ENCODE assay signal across 12 cellular contexts in the genomic region with DNA sequence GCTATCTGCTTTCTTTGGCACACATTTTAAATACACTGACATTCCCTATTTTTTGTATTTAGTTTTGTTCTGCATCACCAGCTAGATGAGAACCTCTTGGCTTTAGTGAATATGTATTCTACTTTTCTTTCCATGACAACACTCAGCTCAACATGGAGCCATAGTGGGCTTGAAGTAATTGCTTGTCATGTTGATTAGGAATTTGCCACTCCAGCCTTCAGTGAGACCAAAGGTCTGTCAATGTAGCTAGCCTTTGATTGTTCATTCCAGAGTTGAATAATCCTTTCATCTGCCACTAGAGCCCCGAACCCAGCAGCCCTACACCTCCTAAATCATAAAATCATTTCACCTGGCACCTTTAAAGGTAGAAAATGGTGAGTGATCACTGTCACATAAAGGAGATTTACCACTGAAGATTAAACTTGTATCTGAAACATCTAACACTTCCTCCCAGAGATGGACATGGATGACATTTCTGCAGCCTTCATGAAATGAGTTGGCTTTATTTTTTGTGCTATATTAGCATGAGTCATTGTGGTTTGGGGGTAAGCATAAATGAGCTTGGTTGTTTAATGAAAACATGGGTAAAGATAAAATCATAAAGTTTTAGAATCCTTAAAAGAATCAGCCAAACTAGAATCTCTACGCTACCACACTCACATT. TPM values are rescaled to one million over a fixed set of nuclear protein-coding genes. Genes with fewer than 3 reads are reported as not detected.
DNase-seq lines count a peak whose midpoint lies in the region; ATAC-seq and TF ChIP-seq lines count a peak whose summit lies in the region.
"Had no signal": no experiment of that assay in that cellular context is flagged by ENCODE, and none has a peak within 500 bp of the region (broad histone marks: within the 10 kb centered on the region; RNA-seq: fewer than 3 reads in every experiment).

No MANE protein-coding gene starts in this region.

- no peak for DNase-seq in CD8-positive, alpha-beta T cell
- DNase-seq in HT-29 (ENCODE audit: low spot score), result peak; percentile 31
- no peak for DNase-seq in activated naive CD8-positive, alpha-beta T cell treated with anti-CD3 and anti-CD28 coated beads, Interleukin-2, amount 50 U/mL, for 24 hours
- DNase-seq in iPS-NIHi7 (ENCODE audit: extremely low spot score), result peak; percentile 35
- no peak for DNase-seq in NCI-H1105 (lab: John Stamatoyannopoulos, UW)
- no peak for DNase-seq in NOMO-1 treated with DMSO at 0.1 percent for 48 hours (lab: John Stamatoyannopoulos, UW; ENCODE audit: unreplicated experiment)
- no peak for DNase-seq in DMS79 (lab: John Stamatoyannopoulos, UW)
- no peak for DNase-seq in tibial artery
- DNase-seq: DND-41, mucosa of descending colon, NCI-H524 treated with DMSO at 0.1 percent for 48 hours, small intestine had no signal

- no peak for ATAC-seq in CD8-positive, alpha-beta T cell
- ATAC-seq in activated naive CD8-positive, alpha-beta T cell treated with anti-CD3 and anti-CD28 coated beads, Interleukin-2, amount 50 U/mL, for 24 hours, result peak; percentile 60
- ATAC-seq: mucosa of descending colon had no signal

- POLR2A ChIA-PET in CD8-positive, alpha-beta T cell (lab: Charles Lee), result interaction anchor here (1.5 kb wide), 1 partner anchor 44 kb away, joined by 5 read pairs; no protein-coding TSS in a partner anchor

- peaks cover 9% of the 10 kb centered on the region for H3K4me1 ChIP-seq in CD8-positive, alpha-beta T cell (ENCODE audit: insufficient read depth, low read length)
- no peaks in the 10 kb centered on the region for H3K4me1 ChIP-seq in tibial artery

- H3K9me3 ChIP-seq in CD8-positive, alpha-beta T cell (ENCODE audit: low read length), result no peaks in the 10 kb centered on the region
- H3K9me3 ChIP-seq in tibial artery, result no peaks in the 10 kb centered on the region
- H3K9me3 ChIP-seq: mucosa of descending colon had no signal

- no peak for TF ChIP-seq CTCF in CD8-positive, alpha-beta T cell (IDR thresholded peaks at IDR 0.05)
- TF ChIP-seq CTCF in tibial artery (IDR thresholded peaks at IDR 0.05), result no peak

- peak overlapping the region; percentile 63 for H3K27ac Mint-ChIP-seq in CD8-positive, alpha-beta T cell
- H3K27ac Mint-ChIP-seq in activated naive CD8-positive, alpha-beta T cell treated with anti-CD3 and anti-CD28 coated beads, Interleukin-2, amount 50 U/mL, for 24 hours, result peak overlapping the region; percentile 65

- no peak overlapping the region for H3K4me3 ChIP-seq in CD8-positive, alpha-beta T cell (ENCODE audit: low read depth, low read length)
- no peak overlapping the region for H3K4me3 ChIP-seq in tibial artery
- H3K4me3 ChIP-seq: mucosa of descending colon had no signal

- H3K27me3 Mint-ChIP-seq in CD8-positive, alpha-beta T cell (ENCODE audit: low read depth), result no peaks in the 10 kb centered on the region
- no peaks in the 10 kb centered on the region for H3K27me3 Mint-ChIP-seq in activated naive CD8-positive, alpha-beta T cell treated with anti-CD3 and anti-CD28 coated beads, Interleukin-2, amount 50 U/mL, for 24 hours

- H3K4me3 Mint-ChIP-seq in CD8-positive, alpha-beta T cell, result no peak overlapping the region
- H3K4me3 Mint-ChIP-seq in activated naive CD8-positive, alpha-beta T cell treated with anti-CD3 and anti-CD28 coated beads, Interleukin-2, amount 50 U/mL, for 24 hours, result peak overlapping the region; percentile 7

- peaks cover 34% of the 10 kb centered on the region for H3K4me1 Mint-ChIP-seq in CD8-positive, alpha-beta T cell (ENCODE audit: low read depth)
- peaks cover 44% of the 10 kb centered on the region for H3K4me1 Mint-ChIP-seq in activated naive CD8-positive, alpha-beta T cell treated with anti-CD3 and anti-CD28 coated beads, Interleukin-2, amount 50 U/mL, for 24 hours

- no peaks in the 10 kb centered on the region for H3K9me3 Mint-ChIP-seq in CD8-positive, alpha-beta T cell
- no peaks in the 10 kb centered on the region for H3K9me3 Mint-ChIP-seq in activated naive CD8-positive, alpha-beta T cell treated with anti-CD3 and anti-CD28 coated beads, Interleukin-2, amount 50 U/mL, for 24 hours

- intact Hi-C loops in CD8-positive, alpha-beta T cell (cut with DNase I, micrococcal nuclease), result loop anchor here in 1 of 2 experiments (5.0 kb wide), 1 partner anchor 103 kb away; no protein-coding TSS in a partner anchor
- intact Hi-C loops in tibial artery (cut with DNase I; ENCODE audit: low total_unique reads), result no loop called here

- no peak overlapping the region for H3K27ac ChIP-seq in CD8-positive, alpha-beta T cell (ENCODE audit: low read depth, low read length)
- no peak overlapping the region for H3K27ac ChIP-seq in tibial artery

- CTCF ChIA-PET in CD8-positive, alpha-beta T cell (lab: Charles Lee), result no interaction called here

- H3K36me3 Mint-ChIP-seq in CD8-positive, alpha-beta T cell, result peaks cover 84% of the 10 kb centered on the region
- peaks cover 71% of the 10 kb centered on the region for H3K36me3 Mint-ChIP-seq in activated naive CD8-positive, alpha-beta T cell treated with anti-CD3 and anti-CD28 coated beads, Interleukin-2, amount 50 U/mL, for 24 hours (ENCODE audit: low read depth)

- H3K36me3 ChIP-seq in CD8-positive, alpha-beta T cell (ENCODE audit: insufficient read depth, low read length), result peaks cover 58% of the 10 kb centered on the region
- H3K36me3 ChIP-seq in tibial artery, result peaks cover 73 to 89% (median 78%) of the 10 kb centered on the region in 3 donors

- H3K27me3 ChIP-seq in CD8-positive, alpha-beta T cell (ENCODE audit: insufficient read depth, low read length), result no peaks in the 10 kb centered on the region
- H3K27me3 ChIP-seq in tibial artery, result no peaks in the 10 kb centered on the region

RNA-seq across cellular contexts. Expression of a gene that starts 29.2 kb away (rescaled TPM):
- 10 to 100 TPM; 27.5 to 31.0 TPM for total RNA-seq in CD8-positive, alpha-beta T cell
- 13.9 and 14.2 TPM in 2 replicates for total RNA-seq in HT-29 (2014; rRNA removed; shearing (Covaris generic))

RNA-seq across cellular contexts. Expression of a gene that starts 52.8 kb away (rescaled TPM):
- 100 to 1,000 TPM; 233 to 246 TPM for total RNA-seq in CD8-positive, alpha-beta T cell
- 175 and 201 TPM in 2 replicates for total RNA-seq in HT-29 (2014; rRNA removed; shearing (Covaris generic))

Comparison
In these comparisons a context has a peak if more than half of its experiments do, and no peak if none do; other contexts are left out.
1. DNase-seq: peak in HT-29 (single experiment) and iPS-NIHi7 (single experiment); none in CD8-positive, alpha-beta T cell (0 of 7), activated naive CD8-positive, alpha-beta T cell treated with anti-CD3 and anti-CD28 coated beads, Interleukin-2, amount 50 U/mL, for 24 hours (single experiment), NCI-H1105 (single experiment), NOMO-1 treated with DMSO at 0.1 percent for 48 hours (single experiment), DMS79 (single experiment) and tibial artery (0 of 2).